Comparison of ENCODE assay signal across 28 cellular contexts in the genomic region with DNA sequence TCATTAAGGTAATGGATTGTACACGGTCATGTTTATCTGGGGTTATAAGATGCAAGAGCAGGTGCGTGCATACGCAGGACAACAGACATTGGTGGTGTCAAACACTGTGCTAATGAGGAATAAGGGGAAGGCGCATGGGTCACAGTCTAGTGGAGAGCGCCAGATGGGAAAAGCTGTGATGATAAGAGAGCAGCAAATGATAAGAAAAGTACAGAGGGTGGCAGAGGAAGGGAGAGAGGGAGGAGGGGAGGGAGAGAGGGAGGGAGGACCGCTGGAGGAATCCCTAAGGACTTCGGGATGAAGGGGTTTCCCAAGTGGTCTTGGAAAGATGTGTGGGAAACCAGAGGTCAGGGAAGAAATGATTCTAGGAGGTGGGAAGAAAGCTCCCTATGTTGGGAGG. TPM values are rescaled to one million over a fixed set of nuclear protein-coding genes. Genes with fewer than 3 reads are reported as not detected.
A peak's percentile ranks its signal among the peaks of the same experiment; 100 is the strongest.
DNase-seq lines count a peak whose midpoint lies in the region; ATAC-seq, FAIRE-seq and TF ChIP-seq lines count a peak whose summit lies in the region.
"Had no signal": no experiment of that assay in that cellular context is flagged by ENCODE, and none has a peak within 500 bp of the region (broad histone marks: within the 10 kb centered on the region; RNA-seq: fewer than 3 reads in every experiment).

No MANE protein-coding gene starts in this region.

- H3K4me1 ChIP-seq in hepatocyte (ENCODE audit: insufficient read depth): peaks cover 37% of the 10 kb centered on the region

- FAIRE-seq in D721Med (lab: Jason Lieb, UNC): peak; percentile 85

- peaks cover 8% of the 10 kb centered on the region for H3K36me3 Mint-ChIP-seq in activated CD8-positive, alpha-beta memory T cell treated with anti-CD3 and anti-CD28 coated beads, Interleukin-2, amount 10 ng/mL, durations not matched to agents 7 days and 5 days
- H3K36me3 Mint-ChIP-seq: CD8-positive, alpha-beta T cell had no signal

- H3K4me2 ChIP-seq in SU-DHL-6 (ENCODE audit: low read depth, low read length, poor library complexity, severe bottlenecking) (peak overlapping the region; percentile 3), hepatocyte (peak overlapping the region; percentile 35)
- H3K4me2 ChIP-seq: KMS-11 had no signal

- no peaks in the 10 kb centered on the region for H3K9me2 ChIP-seq in SU-DHL-6 (replicated peaks; ENCODE audit: insufficient read depth, low read length)
- H3K9me2 ChIP-seq in hepatocyte (replicated peaks; ENCODE audit: insufficient read depth): no peaks in the 10 kb centered on the region

- H3K27ac ChIP-seq in SU-DHL-6 (ENCODE audit: low read depth, low read length) (no peak overlapping the region), hepatocyte (peak overlapping the region; percentile 88)
- H3K27ac ChIP-seq: 22Rv1, esophagus squamous epithelium, KMS-11, SK-N-MC, thoracic aorta had no signal

- H3K36me3 ChIP-seq in SU-DHL-6 (ENCODE audit: low read length) (no peaks in the 10 kb centered on the region), hepatocyte (replicated peaks; ENCODE audit: insufficient read depth, low read depth) (no peaks in the 10 kb centered on the region)
- H3K36me3 ChIP-seq: esophagus squamous epithelium, thoracic aorta had no signal

- H3K27me3 Mint-ChIP-seq in activated CD8-positive, alpha-beta memory T cell treated with anti-CD3 and anti-CD28 coated beads, Interleukin-2, amount 10 ng/mL, durations not matched to agents 7 days and 5 days: peaks cover 48% of the 10 kb centered on the region

- 43% methylated on average over 7 of the region's 7 CpGs for WGBS in hepatocyte (ENCODE audit: low lambda C conversion rate, missing lambda C conversion rate)

- no peak for ATAC-seq in activated CD8-positive, alpha-beta memory T cell treated with anti-CD3 and anti-CD28 coated beads, Interleukin-2, amount 10 ng/mL, durations not matched to agents 7 days and 5 days
- ATAC-seq: activated CD4-positive, CD25-positive, alpha-beta regulatory T cell treated with anti-CD3 and anti-CD28 coated beads, Interleukin-2, amount 50 U/mL, for 24 hours; activated naive CD4-positive, alpha-beta T cell treated with anti-CD3 and anti-CD28 coated beads, Interleukin-2, amount 50 U/mL, for 72 hours; activated T-cell treated with anti-CD3 and anti-CD28 coated beads, Interleukin-2, amount 50 U/mL, for 72 hours; CD8-positive, alpha-beta T cell had no signal

- H3K27ac Mint-ChIP-seq in activated CD8-positive, alpha-beta memory T cell treated with anti-CD3 and anti-CD28 coated beads, Interleukin-2, amount 10 ng/mL, durations not matched to agents 7 days and 5 days: no peak overlapping the region
- H3K27ac Mint-ChIP-seq: activated naive CD4-positive, alpha-beta T cell treated with anti-CD3 and anti-CD28 coated beads, Interleukin-2, amount 50 U/mL, for 72 hours; activated T-cell treated with anti-CD3 and anti-CD28 coated beads, Interleukin-2, amount 50 U/mL, for 72 hours; CD8-positive, alpha-beta T cell had no signal

- H3K79me2 ChIP-seq in SU-DHL-6 (ENCODE audit: insufficient read depth, low read length) (no peaks in the 10 kb centered on the region), hepatocyte (no peaks in the 10 kb centered on the region)

- H3K9me3 ChIP-seq in SU-DHL-6 (ENCODE audit: insufficient read depth, low read length) (no peaks in the 10 kb centered on the region), hepatocyte (ENCODE audit: low read depth) (no peaks in the 10 kb centered on the region)
- H3K9me3 ChIP-seq: esophagus squamous epithelium, thoracic aorta had no signal

- H3K27me3 ChIP-seq in SU-DHL-6 (ENCODE audit: low read length) (no peaks in the 10 kb centered on the region), hepatocyte (peaks cover 49% of the 10 kb centered on the region)

- no peak overlapping the region for H3K4me3 ChIP-seq in SU-DHL-6 (ENCODE audit: insufficient read depth, low read length, poor library complexity, severe bottlenecking)
- no peak overlapping the region for H3K4me3 ChIP-seq in hepatocyte
- H3K4me3 ChIP-seq: esophagus squamous epithelium, SK-N-MC, thoracic aorta had no signal

- H3K9me3 Mint-ChIP-seq in activated CD8-positive, alpha-beta memory T cell treated with anti-CD3 and anti-CD28 coated beads, Interleukin-2, amount 10 ng/mL, durations not matched to agents 7 days and 5 days (ENCODE audit: low read depth): no peaks in the 10 kb centered on the region
- H3K9me3 Mint-ChIP-seq: activated naive CD4-positive, alpha-beta T cell treated with anti-CD3 and anti-CD28 coated beads, Interleukin-2, amount 50 U/mL, for 72 hours; activated T-cell treated with anti-CD3 and anti-CD28 coated beads, Interleukin-2, amount 50 U/mL, for 72 hours; CD8-positive, alpha-beta T cell; central memory CD8-positive, alpha-beta T cell had no signal

- no peak overlapping the region for H3K9ac ChIP-seq in SU-DHL-6 (ENCODE audit: low read length)
- H3K9ac ChIP-seq: KMS-11 had no signal

- H3K4me1 Mint-ChIP-seq in activated CD8-positive, alpha-beta memory T cell treated with anti-CD3 and anti-CD28 coated beads, Interleukin-2, amount 10 ng/mL, durations not matched to agents 7 days and 5 days: peaks cover 65% of the 10 kb centered on the region

- CTCF ChIA-PET in activated CD8-positive, alpha-beta memory T cell treated with anti-CD3 and anti-CD28 coated beads, Interleukin-2, amount 10 ng/mL, durations not matched to agents 7 days and 5 days (lab: Charles Lee): interaction anchor here (2.0 kb wide), 1 partner anchor 78 kb away, joined by 6 read pairs; no protein-coding TSS in a partner anchor

- DNase-seq in DMS153 (lab: John Stamatoyannopoulos, UW): peak; percentile 42
- DNase-seq in DMS153 treated with DMSO at 0.1 percent for 48 hours (lab: John Stamatoyannopoulos, UW; ENCODE audit: unreplicated experiment): no peak
- no peak for DNase-seq in D721Med (ENCODE audit: insufficient read length, low spot score)
- no peak for DNase-seq in hepatocyte (ENCODE audit: low spot score)
- DNase-seq in C1 segment of cervical spinal cord (lab: John Stamatoyannopoulos, UW): no peak
- DNase-seq in activated CD8-positive, alpha-beta memory T cell treated with anti-CD3 and anti-CD28 coated beads, Interleukin-2, amount 10 ng/mL, durations not matched to agents 7 days and 5 days: no peak
- no peak for DNase-seq in HuH-7 (ENCODE audit: low spot score)
- DNase-seq: activated T-cell treated with anti-CD3 and anti-CD28 coated beads, Interleukin-2, amount 50 U/mL, for 72 hours; aorta; CD8-positive, alpha-beta T cell; DMS79 treated with DMSO at 0.1 percent for 48 hours; effector CD4-positive, alpha-beta T cell; esophagus squamous epithelium; HCEC 1CT; NCI-H187 treated with DMSO at 0.1 percent for 48 hours; NK-92 treated with Interleukin-12 subunit alpha and Interleukin-12 subunit beta, amount 100 ng/mL, for 24 hours; occipital lobe; stimulated activated CD4-positive, alpha-beta T cell treated with anti-CD3 and anti-CD28 coated beads, Interleukin-2, amount 100 ng/mL, for 48 hours; stimulated activated naive CD4-positive, alpha-beta T cell; T1000 had no signal

- H3K4me3 Mint-ChIP-seq in activated CD8-positive, alpha-beta memory T cell treated with anti-CD3 and anti-CD28 coated beads, Interleukin-2, amount 10 ng/mL, durations not matched to agents 7 days and 5 days: no peak overlapping the region
- H3K4me3 Mint-ChIP-seq: CD8-positive, alpha-beta T cell; central memory CD8-positive, alpha-beta T cell had no signal

- no peaks in the 10 kb centered on the region for H3F3A ChIP-seq in SU-DHL-6 (ENCODE audit: insufficient read depth)

- TF ChIP-seq CTCF in D721Med (IDR thresholded peaks at IDR 0.05; ENCODE audit: insufficient read depth, missing control alignments): no peak
- TF ChIP-seq CTCF in SU-DHL-6 (IDR thresholded peaks at IDR 0.05; ENCODE audit: insufficient read depth, low read length, poor library complexity, severe bottlenecking): no peak
- no peak for TF ChIP-seq CTCF in hepatocyte (IDR thresholded peaks at IDR 0.05; ENCODE audit: poor library complexity)

- no peaks in the 10 kb centered on the region for H4K20me1 ChIP-seq in SU-DHL-6 (ENCODE audit: low read depth, low read length)
- H4K20me1 ChIP-seq in hepatocyte (ENCODE audit: insufficient read depth, poor library complexity, severe bottlenecking): no peaks in the 10 kb centered on the region

- H2AFZ ChIP-seq in SU-DHL-6 (ENCODE audit: low read depth, low read length, severe bottlenecking) (no peak overlapping the region), hepatocyte (no peak overlapping the region)

RNA-seq across cellular contexts. Expression of a gene that starts 2.9 kb away (rescaled TPM):
- total RNA-seq in hepatocyte: 5.6 and 11.0 TPM in 2 replicates
- polyA plus RNA-seq in hepatocyte: 2.1 and 4.1 TPM in 2 replicates
- 1 to 10 TPM; 8.0 to 9.7 TPM for total RNA-seq in activated CD8-positive, alpha-beta memory T cell treated with anti-CD3 and anti-CD28 coated beads, Interleukin-2, amount 10 ng/mL, durations not matched to agents 7 days and 5 days
